In the genomic region with DNA sequence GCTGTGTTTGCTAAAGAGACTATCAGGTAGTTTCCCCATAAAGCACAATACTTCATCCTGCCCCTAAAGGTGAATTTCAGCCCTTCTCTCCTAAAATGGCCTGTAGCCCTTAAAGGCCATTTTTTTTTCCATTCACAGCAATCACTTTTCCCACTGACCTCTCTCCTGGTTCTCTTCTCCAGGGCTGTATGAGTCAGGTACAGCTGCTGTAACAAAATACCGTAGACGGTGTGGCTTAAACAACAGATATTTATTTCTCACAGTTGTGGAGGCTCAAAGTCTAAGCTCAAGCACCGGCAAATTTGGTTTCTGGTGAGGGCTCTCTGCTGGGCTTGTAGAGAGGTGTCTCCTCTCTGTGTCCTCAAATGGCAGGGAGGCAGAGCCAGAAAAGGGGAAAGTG, we compare ENCODE assay signal across 7 cellular contexts.
"Had no signal": no experiment of that assay in that cellular context is flagged by ENCODE, and none has a peak within 500 bp of the region (broad histone marks: within the 10 kb centered on the region; RNA-seq: fewer than 3 reads in every experiment).

No MANE protein-coding gene starts in this region.

- H3K4me3 Mint-ChIP-seq: IgD-negative memory B cell had no signal

- H3K9ac ChIP-seq: KMS-11 had no signal

- DNase-seq: IMR-90, KBM-7, KG1 had no signal

- FAIRE-seq: HTR-8/SVneo had no signal

- H3K4me2 ChIP-seq: KMS-11 had no signal

- H3K4me1 Mint-ChIP-seq: IgD-negative memory B cell had no signal

- H3K27me3 Mint-ChIP-seq: IgD-negative memory B cell had no signal

- H3K27ac Mint-ChIP-seq: IgD-negative memory B cell had no signal

- H3K27ac ChIP-seq: HL-60, KMS-11 had no signal
